8 cellular contexts compared by ENCODE assay signal in genomic region chr5:172714491-172715420, GRCh38. TPM values are rescaled to one million over a fixed set of nuclear protein-coding genes. Genes with fewer than 3 reads are reported as not detected.
DNase-seq lines count a peak whose midpoint lies in the region; ATAC-seq and TF ChIP-seq lines count a peak whose summit lies in the region.

No MANE protein-coding gene starts in this region.

- no peaks in the 10 kb centered on the region for H3K36me3 Mint-ChIP-seq in neural crest cell (ENCODE audit: low read depth)

- no peaks in the 10 kb centered on the region for H3K9me3 Mint-ChIP-seq in neural crest cell
- H3K9me3 Mint-ChIP-seq in stimulated activated naive CD8-positive, alpha-beta T cell treated with anti-CD3 and anti-CD28 coated beads, Interleukin-15, amount 100 ng/mL, for 72 hours = no peaks in the 10 kb centered on the region

- peak; percentile 80 for DNase-seq in AG20443 (ENCODE audit: low spot score)
- peak; percentile 35 for DNase-seq in activated T-helper 1 cell treated with Interleukin-2 at 50 U/mL for 16 hours (ENCODE audit: low read depth)
- peak; percentile 49 for DNase-seq in fibroblast of mammary gland (ENCODE audit: low read depth)
- peak; percentile 80 for DNase-seq in neural crest cell (ENCODE audit: low read depth, low spot score)
- peak; percentile 65 for DNase-seq in stimulated activated naive CD8-positive, alpha-beta T cell treated with anti-CD3 and anti-CD28 coated beads, Interleukin-15, amount 100 ng/mL, for 72 hours

- H3K4me1 Mint-ChIP-seq in neural crest cell = peaks cover 16% of the 10 kb centered on the region
- peaks cover 14% of the 10 kb centered on the region for H3K4me1 Mint-ChIP-seq in stimulated activated naive CD8-positive, alpha-beta T cell treated with anti-CD3 and anti-CD28 coated beads, Interleukin-15, amount 100 ng/mL, for 72 hours

- no peak overlapping the region for H3K4me3 ChIP-seq in fibroblast of mammary gland (ENCODE audit: control insufficient read depth, low read depth, low read length)

- no peak overlapping the region for H3K4me3 Mint-ChIP-seq in neural crest cell
- no peak overlapping the region for H3K4me3 Mint-ChIP-seq in stimulated activated naive CD8-positive, alpha-beta T cell treated with anti-CD3 and anti-CD28 coated beads, Interleukin-15, amount 100 ng/mL, for 72 hours

- H3K27me3 Mint-ChIP-seq in neural crest cell (ENCODE audit: low read depth) = peaks cover 20% of the 10 kb centered on the region
- H3K27me3 Mint-ChIP-seq in stimulated activated naive CD8-positive, alpha-beta T cell treated with anti-CD3 and anti-CD28 coated beads, Interleukin-15, amount 100 ng/mL, for 72 hours = peaks cover 11% of the 10 kb centered on the region

- H3K27ac Mint-ChIP-seq in neural crest cell (ENCODE audit: unreplicated experiment) = peak overlapping the region; percentile 6
- no peak overlapping the region for H3K27ac Mint-ChIP-seq in stimulated activated naive CD8-positive, alpha-beta T cell treated with anti-CD3 and anti-CD28 coated beads, Interleukin-15, amount 100 ng/mL, for 72 hours

- TF ChIP-seq CTCF in fibroblast of mammary gland (conservative IDR thresholded peaks at IDR 0.05; ENCODE audit: control insufficient read depth, insufficient read depth, low read depth, low read length) (peak; percentile 71), neural crest cell (conservative IDR thresholded peaks at IDR 0.05) (peak; percentile 80)

- ATAC-seq in GM18870 (IDR thresholded peaks at IDR 0.05; ENCODE audit: unreplicated experiment) (peak; percentile 74), HG03432 (IDR thresholded peaks at IDR 0.05; ENCODE audit: unreplicated experiment) (peak; percentile 68)
- peak; percentile 79 for ATAC-seq in stimulated activated naive CD8-positive, alpha-beta T cell treated with anti-CD3 and anti-CD28 coated beads, Interleukin-15, amount 100 ng/mL, for 72 hours

TF ChIP-seq in PFSK-1, 5 proteins besides CTCF, POLR2A, EP300 and RAD21:
- TF ChIP-seq REST (IDR thresholded peaks at IDR 0.05; ENCODE audit: insufficient read depth in 1 of 2, low read depth in 2 of 2, low read length in 2 of 2) (no peak), POLR2AphosphoS5 (IDR thresholded peaks at IDR 0.05; ENCODE audit: low read depth, low read length) (no peak), FOXP2 (optimal IDR thresholded peaks at IDR 0.05; ENCODE audit: borderline replicate concordance, extremely low read depth, extremely low read length, insufficient read depth) (peak; percentile 53)

RNA-seq across cellular contexts. Expression of gene DUSP1, which starts 56.2 kb away (rescaled TPM):
- polyA plus RNA-seq in PFSK-1 (2012; ENCODE audit: insufficient read length, low read depth) = 602 TPM
- 20.6 and 20.9 TPM in 2 replicates for total RNA-seq in neural crest cell
